ENCODE assay signal across 24 cellular contexts in the genomic region with DNA sequence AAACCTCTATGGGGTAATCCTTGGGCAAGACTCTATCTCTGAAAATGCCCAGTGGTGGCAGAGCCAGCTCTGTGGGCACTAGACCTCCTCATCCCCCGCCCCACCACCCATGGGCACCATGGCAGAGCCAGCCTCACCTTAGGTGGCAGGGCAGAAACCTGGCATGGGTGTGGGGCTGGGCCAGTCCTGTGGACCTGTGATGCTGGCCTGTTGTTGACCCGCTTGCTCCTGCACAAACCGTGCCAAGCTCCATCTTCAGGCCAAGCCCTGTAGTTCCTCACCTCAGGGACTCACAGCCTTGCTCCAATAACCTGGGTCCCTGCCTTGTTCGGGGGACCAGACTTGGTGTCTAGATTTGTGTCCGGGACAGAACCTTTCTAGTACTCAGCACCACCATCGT. TPM values are rescaled to one million over a fixed set of nuclear protein-coding genes. Genes with fewer than 3 reads are reported as not detected.
DNase-seq lines count a peak whose midpoint lies in the region; ATAC-seq, FAIRE-seq and TF ChIP-seq lines count a peak whose summit lies in the region.
"Had no signal": no experiment of that assay in that cellular context is flagged by ENCODE, and none has a peak within 500 bp of the region (broad histone marks: within the 10 kb centered on the region; RNA-seq: fewer than 3 reads in every experiment).

No MANE protein-coding gene starts in this region.

- no peak for FAIRE-seq in H1 (lab: Jason Lieb, UNC)
- FAIRE-seq: GM12891 had no signal

- H3K27ac ChIP-seq in cardiac muscle cell = peak overlapping the region; percentile 90
- H3K27ac ChIP-seq in H1 (ENCODE audit: low read depth, low read length) = no peak overlapping the region
- no peak overlapping the region for H3K27ac ChIP-seq in neural progenitor cell
- H3K27ac ChIP-seq in uterus = peak overlapping the region; percentile 94 to 97
- H3K27ac ChIP-seq in CD4-positive, alpha-beta T cell (ENCODE audit: low read depth, low read length) = no peak overlapping the region
- H3K27ac ChIP-seq: 22Rv1 had no signal

- no peak overlapping the region for H3K4me2 ChIP-seq in H1 (ENCODE audit: insufficient read depth in 1 of 2, low read depth in 2 of 2, low read length in 2 of 2)
- no peak overlapping the region for H3K4me2 ChIP-seq in neural progenitor cell

- POLR2A ChIA-PET in H1 (lab: Charles Lee; ENCODE audit: partially characterized antibody) = interaction anchor here (1.2 to 30.6 kb wide), 6 partner anchors 10 to 152 kb away, joined by 3 to 1120 read pairs (median 16); a partner anchor contains a TSS
- POLR2A ChIA-PET in CD4-positive, alpha-beta T cell (lab: Charles Lee) = interaction anchor here (1.4 kb wide), 1 partner anchor 9 kb away, joined by 5 read pairs; a partner anchor contains a TSS

- H3K9me3 Mint-ChIP-seq in neural progenitor cell = no peaks in the 10 kb centered on the region
- no peaks in the 10 kb centered on the region for H3K9me3 Mint-ChIP-seq in CD4-positive, alpha-beta T cell
- H3K9me3 Mint-ChIP-seq: activated naive CD4-positive, alpha-beta T cell treated with anti-CD3 and anti-CD28 coated beads, Interleukin-2, amount 10 ng/mL, durations not matched to agents 7 days and 5 days; T-helper 1 cell treated with Interleukin-12 subunit alpha and Interleukin-12 subunit beta and Interleukin-4 antibody, amounts not matched to agents 30 μg/mL and 1 μg/mL, for 36 hours had no signal

- H3K4ac ChIP-seq in H1 (replicated peaks; ENCODE audit: insufficient read length, low read depth, low read length) = peak overlapping the region; percentile 58

- peak overlapping the region; percentile 97 for H2BK12ac ChIP-seq in H1 (ENCODE audit: low read depth, low read length)

- H2BK15ac ChIP-seq in H1 (ENCODE audit: low read length) = peak overlapping the region; percentile 75

- no peaks in the 10 kb centered on the region for H3K9me3 ChIP-seq in cardiac muscle cell (ENCODE audit: low read depth)
- 0 out of 4 replicates have a peak, but pooled peaks cover 0 to 2% of the 10 kb centered on the region in 2 experiments for H3K9me3 ChIP-seq in H1 (ENCODE audit: insufficient read depth in 2 of 2, low read depth in 1 of 2, low read length in 1 of 2)
- no peaks in the 10 kb centered on the region for H3K9me3 ChIP-seq in neural progenitor cell (ENCODE audit: low read depth)
- H3K9me3 ChIP-seq in uterus = no peaks in the 10 kb centered on the region
- H3K9me3 ChIP-seq in CD4-positive, alpha-beta T cell (ENCODE audit: control insufficient read depth, low read length) = no peaks in the 10 kb centered on the region
- H3K9me3 ChIP-seq: Peyer's patch had no signal

- no peak overlapping the region for H3K56ac ChIP-seq in H1 (replicated peaks; ENCODE audit: insufficient read length, low read depth, low read length)

- peak overlapping the region; percentile 20 for H2BK120ac ChIP-seq in H1 (replicated peaks; ENCODE audit: low read depth, low read length)

- H3K4me1 ChIP-seq in cardiac muscle cell (ENCODE audit: low read depth) = peaks cover 25% of the 10 kb centered on the region
- peaks cover 2 to 17% (median 13%) of the 10 kb centered on the region in 4 experiments for H3K4me1 ChIP-seq in H1 (replicated peaks in 1 of 4; ENCODE audit: control insufficient read depth in 3 of 4, insufficient read depth in 4 of 4, low read length in 3 of 4)
- peaks cover 31% of the 10 kb centered on the region for H3K4me1 ChIP-seq in neural progenitor cell
- peaks cover 9 to 16% of the 10 kb centered on the region in 2 donors for H3K4me1 ChIP-seq in uterus

- H2AFZ ChIP-seq in H1 (ENCODE audit: low read length) = no peak overlapping the region
- peak overlapping the region; percentile 17 for H2AFZ ChIP-seq in neural progenitor cell (replicated peaks)

- peak overlapping the region; percentile 82 for H3K27ac Mint-ChIP-seq in neural progenitor cell
- H3K27ac Mint-ChIP-seq in CD4-positive, alpha-beta T cell = no peak overlapping the region
- H3K27ac Mint-ChIP-seq: activated naive CD4-positive, alpha-beta T cell treated with anti-CD3 and anti-CD28 coated beads, Interleukin-2, amount 10 ng/mL, durations not matched to agents 7 days and 5 days; T-helper 1 cell treated with Interleukin-12 subunit alpha and Interleukin-12 subunit beta and Interleukin-4 antibody, amounts not matched to agents 30 μg/mL and 1 μg/mL, for 36 hours had no signal

- CTCF ChIA-PET in H1 (lab: Charles Lee; ENCODE audit: partially characterized antibody) = interaction anchor here (1.0 to 16.9 kb wide), 12 partner anchors 10 to 153 kb away, joined by 3 to 344 read pairs (median 8); no protein-coding TSS in a partner anchor
- CTCF ChIA-PET in CD4-positive, alpha-beta T cell (lab: Charles Lee) = no interaction called here

- H3F3A ChIP-seq in neural progenitor cell (ENCODE audit: low read depth) = peaks cover 17% of the 10 kb centered on the region

- 87% methylated on average over 4 of the region's 6 CpGs; no CpG with 5 or more reads in 1 of the 2 experiments for WGBS in H1 (ENCODE audit: extremely low coverage in 1 of 2, insufficient coverage in 1 of 2, insufficient read length in 1 of 2, insufficient replicate concordance in 2 of 2, low coverage in 1 of 2, low lambda C conversion rate in 2 of 2, missing lambda C conversion rate in 1 of 2), 2 experiments

- TF ChIP-seq EP300 in H1 (IDR thresholded peaks at IDR 0.05; ENCODE audit: borderline replicate concordance in 1 of 2, low read depth in 2 of 2, low read length in 2 of 2) = no peak

- H3K36me3 ChIP-seq in cardiac muscle cell (no peaks in the 10 kb centered on the region), H1 (ENCODE audit: control insufficient read depth in 2 of 4, insufficient read depth in 4 of 4, low read length in 3 of 4) (no peaks in the 10 kb centered on the region), neural progenitor cell (no peaks in the 10 kb centered on the region), uterus (no peaks in the 10 kb centered on the region)
- H3K36me3 ChIP-seq: Peyer's patch had no signal

- H4K20me1 ChIP-seq in H1 (replicated peaks in 1 of 2; ENCODE audit: control insufficient read depth in 1 of 2, insufficient read depth in 2 of 2, low read length in 2 of 2) (no peaks in the 10 kb centered on the region), neural progenitor cell (ENCODE audit: low read depth) (no peaks in the 10 kb centered on the region)

- intact Hi-C loops in left cardiac atrium (cut with DNase I) = no loop called here
- intact Hi-C loops in uterus (cut with DNase I; ENCODE audit: low total_unique reads) = no loop called here
- intact Hi-C loops in CD4-positive, alpha-beta T cell (cut with DNase I, micrococcal nuclease) = no loop called here

- TF ChIP-seq POLR2A in H1 (IDR thresholded peaks at IDR 0.05; ENCODE audit: control extremely low read depth in 1 of 2, low read depth in 2 of 2, low read length in 2 of 2) (no peak), uterus (IDR thresholded peaks at IDR 0.05) (no peak)

- H3K4me3 Mint-ChIP-seq in neural progenitor cell = no peak overlapping the region
- H3K4me3 Mint-ChIP-seq in CD4-positive, alpha-beta T cell = no peak overlapping the region
- H3K4me3 Mint-ChIP-seq: activated naive CD4-positive, alpha-beta T cell treated with anti-CD3 and anti-CD28 coated beads, Interleukin-2, amount 10 ng/mL, durations not matched to agents 7 days and 5 days; naive B cell; T-helper 1 cell treated with Interleukin-12 subunit alpha and Interleukin-12 subunit beta and Interleukin-4 antibody, amounts not matched to agents 30 μg/mL and 1 μg/mL, for 36 hours had no signal

- DNase-seq in cardiac muscle cell (ENCODE audit: low read depth in 1 of 2, low spot score in 1 of 2) = no peak
- no peak for DNase-seq in left cardiac atrium
- no peak for DNase-seq in H1 (ENCODE audit: low read depth in 1 of 2, low spot score in 2 of 2)
- no peak for DNase-seq in neural progenitor cell (ENCODE audit: low spot score)
- no peak for DNase-seq in uterus
- DNase-seq in NCI-H2171 (lab: John Stamatoyannopoulos, UW) = no peak
- DNase-seq in CD4-positive, alpha-beta T cell = no peak
- DNase-seq: activated CD4-positive, alpha-beta T cell treated with anti-CD3 and anti-CD28 coated beads for 4 hours; activated naive CD4-positive, alpha-beta T cell treated with anti-CD3 and anti-CD28 coated beads, Interleukin-2, amount 10 ng/mL, durations not matched to agents 7 days and 5 days; AML-193; DMS79; effector CD4-positive, alpha-beta T cell; erythroblast; foreskin melanocyte; islet precursor cell; naive B cell; NCI-H1105; NCI-H510A; NK-92 treated with Interleukin-12 subunit alpha and Interleukin-12 subunit beta, amount 100 ng/mL, for 24 hours; Peyer's patch had no signal

- no peak overlapping the region for H3K4me3 ChIP-seq in cardiac muscle cell
- H3K4me3 ChIP-seq in H1 (ENCODE audit: extremely low read depth in 1 of 4, insufficient read depth in 2 of 4, low read depth in 3 of 4, low read length in 4 of 4) = no peak overlapping the region
- H3K4me3 ChIP-seq in neural progenitor cell = no peak overlapping the region
- H3K4me3 ChIP-seq in uterus = no peak overlapping the region
- H3K4me3 ChIP-seq: Peyer's patch had no signal

- H3K4me1 Mint-ChIP-seq in neural progenitor cell = peaks cover 37% of the 10 kb centered on the region
- H3K4me1 Mint-ChIP-seq in CD4-positive, alpha-beta T cell (ENCODE audit: low read depth) = no peaks in the 10 kb centered on the region
- H3K4me1 Mint-ChIP-seq: naive B cell had no signal

- no peaks in the 10 kb centered on the region for H3K79me2 ChIP-seq in H1 (ENCODE audit: control insufficient read depth in 1 of 2, insufficient read depth in 2 of 2, low read length in 2 of 2)
- H3K79me2 ChIP-seq in neural progenitor cell (ENCODE audit: low read depth) = no peaks in the 10 kb centered on the region

- H3K79me1 ChIP-seq in H1 (ENCODE audit: low read depth, low read length) = no peaks in the 10 kb centered on the region

- H3K9ac ChIP-seq in H1 (replicated peaks in 1 of 4; ENCODE audit: extremely low read depth in 1 of 4, low read depth in 3 of 4, low read length in 3 of 4) = no peak overlapping the region
- H3K9ac ChIP-seq in neural progenitor cell = no peak overlapping the region

- no peak overlapping the region for H4K8ac ChIP-seq in H1 (ENCODE audit: extremely low read depth, insufficient read depth, low read length)

- no peak for TF ChIP-seq RAD21 in H1 (IDR thresholded peaks at IDR 0.05 in 1 of 2, conservative IDR thresholded peaks at IDR 0.05 in 1 of 2; ENCODE audit: low read depth in 2 of 2, low read length in 2 of 2)

- no peak overlapping the region for H3K14ac ChIP-seq in H1 (ENCODE audit: insufficient read length)

- H2BK5ac ChIP-seq in H1 (ENCODE audit: low read depth, low read length) = peak overlapping the region; percentile 49; the same call in 1 of the 2 replicates

- H2BK20ac ChIP-seq in H1 (ENCODE audit: low read length) = peak overlapping the region; percentile 93; the same call in 1 of the 2 replicates

- H3K18ac ChIP-seq in H1 (ENCODE audit: extremely low read depth, low read length) = peak overlapping the region; percentile 75

- no peak overlapping the region for H3K23ac ChIP-seq in H1 (ENCODE audit: insufficient read length)

- no peaks in the 10 kb centered on the region for H3K27me3 ChIP-seq in cardiac muscle cell
- H3K27me3 ChIP-seq in H1 (replicated peaks in 1 of 4; ENCODE audit: control insufficient read depth in 3 of 4, extremely low read depth in 1 of 4, insufficient read depth in 3 of 4, low read length in 3 of 4) = no peaks in the 10 kb centered on the region
- H3K27me3 ChIP-seq in neural progenitor cell = no peaks in the 10 kb centered on the region
- H3K27me3 ChIP-seq in uterus = no peaks in the 10 kb centered on the region
- no peaks in the 10 kb centered on the region for H3K27me3 ChIP-seq in CD4-positive, alpha-beta T cell (ENCODE audit: control insufficient read depth, insufficient read depth, low read length)
- H3K27me3 ChIP-seq: Peyer's patch had no signal

- TF ChIP-seq CTCF in cardiac muscle cell (IDR thresholded peaks at IDR 0.05; ENCODE audit: low read depth, low read length) (no peak), H1 (IDR thresholded peaks at IDR 0.05; ENCODE audit: control extremely low read depth in 1 of 3, insufficient read depth in 1 of 3, low read depth in 1 of 3, low read length in 3 of 3) (no peak), neural progenitor cell (IDR thresholded peaks at IDR 0.05) (no peak), uterus (IDR thresholded peaks at IDR 0.05) (no peak)
- TF ChIP-seq CTCF in CD4-positive, alpha-beta T cell (IDR thresholded peaks at IDR 0.05) = no peak

- H3K36me3 Mint-ChIP-seq in neural progenitor cell = no peaks in the 10 kb centered on the region
- H3K36me3 Mint-ChIP-seq in CD4-positive, alpha-beta T cell (ENCODE audit: low read depth) = no peaks in the 10 kb centered on the region
- H3K36me3 Mint-ChIP-seq: activated naive CD4-positive, alpha-beta T cell treated with anti-CD3 and anti-CD28 coated beads, Interleukin-2, amount 10 ng/mL, durations not matched to agents 7 days and 5 days; naive B cell had no signal

- H4K91ac ChIP-seq in H1 (replicated peaks; ENCODE audit: insufficient read length, low read length) = peak overlapping the region; percentile 68

- H2AK5ac ChIP-seq in H1 (ENCODE audit: low read depth, low read length) = no peak overlapping the region; the same call in 1 of the 2 replicates

- H4K5ac ChIP-seq in H1 (ENCODE audit: insufficient read length, low read depth, low read length) = no peak overlapping the region

- peaks cover 9% of the 10 kb centered on the region for H3K27me3 Mint-ChIP-seq in neural progenitor cell (ENCODE audit: insufficient read depth, low read depth)
- H3K27me3 Mint-ChIP-seq in CD4-positive, alpha-beta T cell = no peaks in the 10 kb centered on the region

- no peak for ATAC-seq in left cardiac atrium
- ATAC-seq in CD4-positive, alpha-beta T cell (ENCODE audit: poor library complexity) = no peak
- no peak for ATAC-seq in HG03175 (IDR thresholded peaks at IDR 0.05; ENCODE audit: unreplicated experiment)

- H3K23me2 ChIP-seq in H1 (ENCODE audit: low read depth, low read length) = no peaks in the 10 kb centered on the region

RNA-seq across cellular contexts. Expression of a gene that starts 8.9 kb away (rescaled TPM):
- total RNA-seq in cardiac muscle cell = 955 and 1,181 TPM in 2 replicates
- 441 and 444 TPM in 2 replicates for polyA plus RNA-seq in cardiac muscle cell
- 100 to 1,000 TPM; 105 to 137 TPM for total RNA-seq in left cardiac atrium
- 420 and 424 TPM in 2 replicates for total RNA-seq in H1 (2021; fragmentation: NEBNext Ultra II Directional; extraction: Animal tissue kit (Norgen Biotek cat#: 25700))
- polyA plus RNA-seq in H1 (2011; rRNA removed) = 621 and 869 TPM in 2 replicates
- polyA plus RNA-seq in H1 (2011; cell fraction: cytosol; rRNA removed) = 482 TPM
- 605 TPM for polyA plus RNA-seq in H1 (2011; cell fraction: nucleus; rRNA removed)
- polyA plus RNA-seq in H1 (2012, experiment 1 of 2) = 280 to 399 TPM (median 368 TPM) in 4 replicates
- polyA plus RNA-seq in H1 (2012, experiment 2 of 2) = 351 TPM
- 739 TPM for polyA plus RNA-seq in H1 (2013, experiment 1 of 2)
- 760 TPM for polyA plus RNA-seq in H1 (2013, experiment 2 of 2)
- 124 and 163 TPM in 2 replicates for polyA minus RNA-seq in H1 (2011; rRNA and poly(A)+ RNA removed)
- 266 TPM for polyA minus RNA-seq in H1 (2011; cell fraction: cytosol; rRNA and poly(A)+ RNA removed)
- polyA minus RNA-seq in H1 (2011; cell fraction: nucleus; rRNA and poly(A)+ RNA removed) = 239 TPM
- 219 and 589 TPM in 2 replicates for total RNA-seq in neural progenitor cell (ENCODE audit: low replicate concordance)
- total RNA-seq in uterus = 100 to 1,000 TPM; 134 to 847 (median 280) TPM
- total RNA-seq in CD4-positive, alpha-beta T cell = 1 to 10 TPM; 3.5 to 4.1 TPM

RNA-seq across cellular contexts. Expression of a gene that starts 27.4 kb away (rescaled TPM):
- total RNA-seq in cardiac muscle cell (5.8 and 19.4 TPM in 2 replicates), left cardiac atrium (10 to 100 TPM; 12.3 to 17.6 TPM), neural progenitor cell (ENCODE audit: low replicate concordance) (11.3 and 32.7 TPM in 2 replicates), uterus (10 to 100 TPM in 3 of 4 donors, 1 to 10 TPM in 1; 9.6 to 52.9 (median 28.2) TPM)
- polyA plus RNA-seq in cardiac muscle cell (6.6 and 16.6 TPM in 2 replicates), H1 (2011; rRNA removed) (7.8 and 10.2 TPM in 2 replicates)
- 8.1 and 8.6 TPM in 2 replicates for total RNA-seq in H1 (2021; fragmentation: NEBNext Ultra II Directional; extraction: Animal tissue kit (Norgen Biotek cat#: 25700))
- 6.4 TPM for polyA plus RNA-seq in H1 (2011; cell fraction: cytosol; rRNA removed)
- 27.2 TPM for polyA plus RNA-seq in H1 (2011; cell fraction: nucleus; rRNA removed)
- polyA plus RNA-seq in H1 (2012, experiment 1 of 2) = 4.8 to 10.4 TPM (median 8.0 TPM) in 4 replicates
- 6.2 TPM for polyA plus RNA-seq in H1 (2012, experiment 2 of 2)
- polyA plus RNA-seq in H1 (2013, experiment 1 of 2) = 10.7 TPM
- 10.8 TPM for polyA plus RNA-seq in H1 (2013, experiment 2 of 2)
- polyA minus RNA-seq in H1 (2011; rRNA and poly(A)+ RNA removed) = 6.0 and 7.1 TPM in 2 replicates
- polyA minus RNA-seq in H1 (2011; cell fraction: cytosol; rRNA and poly(A)+ RNA removed) = 3.8 TPM
- 8.1 TPM for polyA minus RNA-seq in H1 (2011; cell fraction: nucleus; rRNA and poly(A)+ RNA removed)
- 100 to 1,000 TPM in 1 of 2 experiments, 10 to 100 TPM in 1; 91.6 to 101 TPM for total RNA-seq in CD4-positive, alpha-beta T cell

Comparison
In these comparisons a context has a peak if more than half of its experiments do, and no peak if none do; other contexts are left out.
1. H3K27ac ChIP-seq: peak in cardiac muscle cell (single experiment) and uterus (2 of 2); none in H1 (single experiment), neural progenitor cell (single experiment) and CD4-positive, alpha-beta T cell (single experiment).
2. RNA of a gene that starts 8.9 kb away (total RNA-seq): 955 to 1,181 TPM in cardiac muscle cell, 420 to 424 TPM in H1, 134 to 847 TPM in uterus, 219 to 589 TPM in neural progenitor cell and 105 to 137 TPM in left cardiac atrium; 3.5 to 4.1 TPM in CD4-positive, alpha-beta T cell; every median in the first group is over 10 times any median in the second.